8 cellular contexts compared by ENCODE assay signal in genomic region chr7:36312064-36312914, GRCh38.
A peak's percentile ranks its signal among the peaks of the same experiment; 100 is the strongest.
DNase-seq lines count a peak whose midpoint lies in the region; ATAC-seq and TF ChIP-seq lines count a peak whose summit lies in the region.

No MANE protein-coding gene starts in this region.

- no peak for ATAC-seq in HG02759 (IDR thresholded peaks at IDR 0.05; ENCODE audit: unreplicated experiment)

- H3K4me3 ChIP-seq in OCI-LY3 (ENCODE audit: low read length), result peak overlapping the region; percentile 62
- no peak overlapping the region for H3K4me3 ChIP-seq in epithelial cell of esophagus (ENCODE audit: low read length)
- H3K4me3 ChIP-seq in stomach, result peak overlapping the region in 1 of 4 donors; percentile 13

- H4K20me1 ChIP-seq in OCI-LY3 (ENCODE audit: insufficient read depth, low read length), result no peaks in the 10 kb centered on the region

- DNase-seq in activated T-cell treated with anti-CD3 and anti-CD28 coated beads, Interleukin-2, amount 50 U/mL, for 1 hour, result peak; percentile 34
- DNase-seq in activated T-cell treated with anti-CD3 and anti-CD28 coated beads for 4 hours (no peak), epithelial cell of esophagus (ENCODE audit: low read depth) (peak; percentile 58), stomach (peak; percentile 90), G401 (ENCODE audit: low spot score) (no peak), middle frontal gyrus (ENCODE audit: extremely low spot score, low spot score) (no peak)

- peaks cover 7% of the 10 kb centered on the region; the same call in 1 of the 2 replicates for H3K4me1 ChIP-seq in OCI-LY3 (ENCODE audit: low read length)
- H3K4me1 ChIP-seq in stomach, result peaks cover 0 to 10% (median 9%) of the 10 kb centered on the region in 4 donors

- H3K27me3 ChIP-seq in OCI-LY3 (ENCODE audit: low read depth, low read length) (no peaks in the 10 kb centered on the region), stomach (no peaks in the 10 kb centered on the region)

- peak; percentile 48 for TF ChIP-seq CTCF in OCI-LY3 (IDR thresholded peaks at IDR 0.05; ENCODE audit: low read depth, low read length)
- TF ChIP-seq CTCF in epithelial cell of esophagus (IDR thresholded peaks at IDR 0.05; ENCODE audit: insufficient read depth, low read depth, low read length, missing control alignments), result peak; percentile 65
- peak in 5 of 7 experiments; percentile 21 to 70 (median 37) for TF ChIP-seq CTCF in stomach (IDR thresholded peaks at IDR 0.05)

- no peaks in the 10 kb centered on the region for H3K79me2 ChIP-seq in OCI-LY3 (ENCODE audit: low read length)

- no peaks in the 10 kb centered on the region for H3K9me3 ChIP-seq in OCI-LY3 (ENCODE audit: insufficient read depth, low read length)
- H3K9me3 ChIP-seq in stomach, result no peaks in the 10 kb centered on the region

- H3K27ac ChIP-seq in OCI-LY3 (ENCODE audit: low read length), result no peak overlapping the region
- H3K27ac ChIP-seq in stomach, result peak overlapping the region in 4 of 5 donors; percentile 5 to 38 (median 27)

- H3K4me2 ChIP-seq in OCI-LY3 (ENCODE audit: low read length), result peak overlapping the region; percentile 73

- no peak for TF ChIP-seq EP300 in stomach (IDR thresholded peaks at IDR 0.05)

- no peak for TF ChIP-seq POLR2A in stomach (IDR thresholded peaks at IDR 0.05)

- in situ Hi-C loops in G401 (cut with HindIII; ENCODE audit: low sequenced_read_pairs), result loop anchor here (25.0 kb wide), 1 partner anchor 325 kb away; no protein-coding TSS in a partner anchor

- H2AFZ ChIP-seq in OCI-LY3 (ENCODE audit: low read depth, low read length), result peak overlapping the region; percentile 99

- WGBS in stomach, 5 donors, result 47 to 57% (median 53%) methylated on average over 15 of the region's 15 CpGs

- H3K9ac ChIP-seq in OCI-LY3 (ENCODE audit: low read length), result no peak overlapping the region

- no peaks in the 10 kb centered on the region for H3K36me3 ChIP-seq in OCI-LY3 (replicated peaks; ENCODE audit: low read depth, low read length)
- no peaks in the 10 kb centered on the region for H3K36me3 ChIP-seq in stomach

- intact Hi-C loops in stomach (cut with DNase I; ENCODE audit: low total_unique reads), result no loop called here

Comparison
In these comparisons a context has a peak if more than half of its experiments do, and no peak if none do; other contexts are left out.
1. DNase-seq: peak in activated T-cell treated with anti-CD3 and anti-CD28 coated beads, Interleukin-2, amount 50 U/mL, for 1 hour (single experiment), epithelial cell of esophagus (single experiment) and stomach (single experiment); none in activated T-cell treated with anti-CD3 and anti-CD28 coated beads for 4 hours (single experiment), G401 (single experiment) and middle frontal gyrus (single experiment).
2. Peak in every context shown above with its lines, with median percentiles within 50 percentile points of each other: CTCF ChIP-seq.